Comparison of ENCODE assay signal across 8 cellular contexts in the genomic region with DNA sequence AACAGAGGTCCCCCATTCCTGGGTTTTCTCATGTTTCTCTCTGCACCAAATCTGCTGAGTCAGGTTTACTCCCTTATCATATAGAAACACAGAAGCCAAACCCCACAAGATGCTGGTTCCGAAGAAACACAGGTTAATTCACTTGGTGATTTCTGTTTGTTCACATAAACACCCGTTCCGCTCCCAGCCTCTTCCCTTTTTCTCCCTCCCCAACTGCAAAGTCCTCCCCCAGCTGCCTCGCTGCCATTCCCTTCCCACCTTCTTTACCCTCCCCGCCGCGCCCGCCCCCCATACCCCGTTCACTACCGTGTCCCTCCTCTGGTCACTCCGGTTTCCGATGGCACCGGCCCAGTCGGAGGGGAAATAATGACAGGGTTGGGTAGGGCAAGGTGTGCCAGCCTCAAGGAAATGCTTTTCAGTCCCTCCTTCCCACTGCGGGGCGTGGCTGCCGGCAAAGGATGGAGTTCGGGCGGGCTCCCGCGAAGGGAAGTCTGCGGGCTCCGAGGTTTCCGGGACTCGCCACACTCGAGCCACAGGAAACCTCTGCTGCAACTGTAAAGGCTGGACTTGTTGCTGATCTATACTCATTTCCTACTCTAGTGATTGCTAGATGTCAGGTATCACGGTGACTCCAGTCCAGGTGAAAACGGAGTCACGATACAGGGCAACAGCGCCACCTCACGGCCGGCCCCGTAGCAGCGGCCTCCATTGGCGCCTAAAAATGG. TPM values are rescaled to one million over a fixed set of nuclear protein-coding genes. Genes with fewer than 3 reads are reported as not detected.
DNase-seq lines count a peak whose midpoint lies in the region; ATAC-seq and TF ChIP-seq lines count a peak whose summit lies in the region.

A gene with protein sequence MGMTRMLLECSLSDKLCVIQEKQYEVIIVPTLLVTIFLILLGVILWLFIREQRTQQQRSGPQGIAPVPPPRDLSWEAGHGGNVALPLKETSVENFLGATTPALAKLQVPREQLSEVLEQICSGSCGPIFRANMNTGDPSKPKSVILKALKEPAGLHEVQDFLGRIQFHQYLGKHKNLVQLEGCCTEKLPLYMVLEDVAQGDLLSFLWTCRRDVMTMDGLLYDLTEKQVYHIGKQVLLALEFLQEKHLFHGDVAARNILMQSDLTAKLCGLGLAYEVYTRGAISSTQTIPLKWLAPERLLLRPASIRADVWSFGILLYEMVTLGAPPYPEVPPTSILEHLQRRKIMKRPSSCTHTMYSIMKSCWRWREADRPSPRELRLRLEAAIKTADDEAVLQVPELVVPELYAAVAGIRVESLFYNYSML (minus strand): TSS at position 393 of the 725 bp plus-strand sequence. CDS start 39,434 bp downstream, outside the sequence.

- H2AFZ ChIP-seq in parathyroid adenoma = peak within 1 kb of the TSS; percentile 57

- no peaks in the 10 kb centered on the region for H3K9me3 ChIP-seq in SJSA1 (replicated peaks)
- no peaks in the 10 kb centered on the region for H3K9me3 ChIP-seq in cardiac muscle cell (ENCODE audit: low read depth)
- H3K9me3 ChIP-seq in parathyroid adenoma (ENCODE audit: control insufficient read depth, low read length) = no peaks in the 10 kb centered on the region
- H3K9me3 ChIP-seq in tibial nerve = no peaks in the 10 kb centered on the region

- no peak for TF ChIP-seq POLR2A in tibial nerve (IDR thresholded peaks at IDR 0.05)

- ATAC-seq in GM19035 (IDR thresholded peaks at IDR 0.05; ENCODE audit: unreplicated experiment) = peak; percentile 61

- DNase-seq in AG08395 (ENCODE audit: low spot score) (peak; percentile 60), SJSA1 (ENCODE audit: low read depth in 1 of 2, low spot score in 2 of 2) (peak; percentile 59 to 64), cardiac muscle cell (ENCODE audit: low read depth in 1 of 2, low spot score in 1 of 2) (peak; percentile 33 to 52), tibial nerve (ENCODE audit: low spot score in 2 of 2) (peak in 1 of 2 donors; percentile 29)
- DNase-seq in activated naive CD4-positive, alpha-beta T cell treated with anti-CD3 and anti-CD28 coated beads, Interleukin-2, amount 10 ng/mL, durations not matched to agents 7 days and 5 days = peak; percentile 73

- peaks cover 0 to 10% (median 7%) of the 10 kb centered on the region in 3 donors for H3K9me3 Mint-ChIP-seq in IgD-negative memory B cell
- peaks cover 4% of the 10 kb centered on the region for H3K9me3 Mint-ChIP-seq in activated naive CD4-positive, alpha-beta T cell treated with anti-CD3 and anti-CD28 coated beads, Interleukin-2, amount 10 ng/mL, durations not matched to agents 7 days and 5 days

- H3K4me3 ChIP-seq in SJSA1 (peak within 1 kb of the TSS; percentile 52), cardiac muscle cell (peak within 1 kb of the TSS; percentile 35), parathyroid adenoma (ENCODE audit: low read depth, low read length) (peak within 1 kb of the TSS; percentile 43), tibial nerve (peak within 1 kb of the TSS; percentile 23 to 50 (median 38))

- WGBS in tibial nerve, 2 donors = 1 to 2% methylated on average over 34 to 35 of the region's 35 CpGs

- no peaks in the 10 kb centered on the region for H3K79me2 ChIP-seq in parathyroid adenoma

- H3K4me1 ChIP-seq in SJSA1 (replicated peaks) = no peaks in the 10 kb centered on the region
- H3K4me1 ChIP-seq in cardiac muscle cell (ENCODE audit: low read depth) = no peaks in the 10 kb centered on the region
- no peaks in the 10 kb centered on the region for H3K4me1 ChIP-seq in parathyroid adenoma
- H3K4me1 ChIP-seq in tibial nerve = peaks cover 0 to 12% (median 5%) of the 10 kb centered on the region in 4 donors

- CTCF ChIA-PET in activated naive CD4-positive, alpha-beta T cell treated with anti-CD3 and anti-CD28 coated beads, Interleukin-2, amount 10 ng/mL, durations not matched to agents 7 days and 5 days (lab: Charles Lee) = interaction anchor here (1.0 kb wide), 2 partner anchors 114 to 343 kb away, joined by 4 to 6 read pairs; no protein-coding TSS in a partner anchor

- H3K27me3 Mint-ChIP-seq in IgD-negative memory B cell = peaks cover 44% of the 10 kb centered on the region
- H3K27me3 Mint-ChIP-seq in activated naive CD4-positive, alpha-beta T cell treated with anti-CD3 and anti-CD28 coated beads, Interleukin-2, amount 10 ng/mL, durations not matched to agents 7 days and 5 days = peaks cover 60% of the 10 kb centered on the region

- TF ChIP-seq CTCF in cardiac muscle cell (IDR thresholded peaks at IDR 0.05; ENCODE audit: low read depth, low read length) (peak; percentile 94), parathyroid adenoma (IDR thresholded peaks at IDR 0.05) (peak; percentile 33), tibial nerve (IDR thresholded peaks at IDR 0.05) (peak; percentile 48 to 76 (median 66))

- H3K27me3 ChIP-seq in SJSA1 (replicated peaks) (no peaks in the 10 kb centered on the region), cardiac muscle cell (peaks cover 21% of the 10 kb centered on the region), parathyroid adenoma (ENCODE audit: control insufficient read depth, insufficient read depth, low read length) (no peaks in the 10 kb centered on the region), tibial nerve (peaks cover 0 to 33% of the 10 kb centered on the region in 2 donors)

- TF ChIP-seq EP300 in tibial nerve (IDR thresholded peaks at IDR 0.05) = no peak

- peak within 1 kb of the TSS in 1 of 3 donors; percentile 44 for H3K27ac Mint-ChIP-seq in IgD-negative memory B cell
- peak within 1 kb of the TSS; percentile 37 for H3K27ac Mint-ChIP-seq in activated naive CD4-positive, alpha-beta T cell treated with anti-CD3 and anti-CD28 coated beads, Interleukin-2, amount 10 ng/mL, durations not matched to agents 7 days and 5 days

- peak within 1 kb of the TSS; percentile 19 to 89 (median 74) for H3K4me3 Mint-ChIP-seq in IgD-negative memory B cell
- H3K4me3 Mint-ChIP-seq in activated naive CD4-positive, alpha-beta T cell treated with anti-CD3 and anti-CD28 coated beads, Interleukin-2, amount 10 ng/mL, durations not matched to agents 7 days and 5 days = peak within 1 kb of the TSS; percentile 72

- H3K27ac ChIP-seq in SJSA1 (no peak within 1 kb of the TSS), cardiac muscle cell (no peak within 1 kb of the TSS), parathyroid adenoma (no peak within 1 kb of the TSS), tibial nerve (peak within 1 kb of the TSS in 1 of 4 donors; percentile 46)

- H3K36me3 ChIP-seq in SJSA1 (no peaks in the 10 kb centered on the region), cardiac muscle cell (no peaks in the 10 kb centered on the region), parathyroid adenoma (ENCODE audit: control insufficient read depth, insufficient read depth, low read length) (no peaks in the 10 kb centered on the region), tibial nerve (no peaks in the 10 kb centered on the region)

- H3K4me2 ChIP-seq in parathyroid adenoma (ENCODE audit: low read length) = peak within 1 kb of the TSS; percentile 51

- H3K36me3 Mint-ChIP-seq in IgD-negative memory B cell = no peaks in the 10 kb centered on the region
- peaks cover 3% of the 10 kb centered on the region for H3K36me3 Mint-ChIP-seq in activated naive CD4-positive, alpha-beta T cell treated with anti-CD3 and anti-CD28 coated beads, Interleukin-2, amount 10 ng/mL, durations not matched to agents 7 days and 5 days

- no peak within 1 kb of the TSS for H3K9ac ChIP-seq in parathyroid adenoma

- H3K4me1 Mint-ChIP-seq in IgD-negative memory B cell = peaks cover 15 to 26% (median 26%) of the 10 kb centered on the region in 3 donors
- H3K4me1 Mint-ChIP-seq in activated naive CD4-positive, alpha-beta T cell treated with anti-CD3 and anti-CD28 coated beads, Interleukin-2, amount 10 ng/mL, durations not matched to agents 7 days and 5 days = peaks cover 70% of the 10 kb centered on the region

RNA-seq across cellular contexts. Expression of the gene that starts here (rescaled TPM):
- polyA plus RNA-seq in IgD-negative memory B cell = not detected
- 5.9 and 6.3 TPM in 2 replicates for total RNA-seq in SJSA1 (2014; rRNA removed; shearing (Covaris generic))
- total RNA-seq in cardiac muscle cell = 0.21 and 0.74 TPM in 2 replicates
- 0.65 and 2.3 TPM in 2 replicates for polyA plus RNA-seq in cardiac muscle cell
- under 1 TPM in 1 of 4 donors, not detected in 3; 0.44 TPM for total RNA-seq in tibial nerve

Comparison
In these comparisons a context has a peak if more than half of its experiments do, and no peak if none do; other contexts are left out.
1. CTCF ChIP-seq: peak in every context shown above with its lines; median percentile 94 in cardiac muscle cell; 66 in tibial nerve; 33 in parathyroid adenoma.